In genomic region chr13:34421849-34422475, GRCh38 we compare ENCODE assay signal across 27 cellular contexts.
A peak's percentile ranks its signal among the peaks of the same experiment; 100 is the strongest.
DNase-seq lines count a peak whose midpoint lies in the region; ATAC-seq and TF ChIP-seq lines count a peak whose summit lies in the region.
"Had no signal": no experiment of that assay in that cellular context is flagged by ENCODE, and none has a peak within 500 bp of the region (broad histone marks: within the 10 kb centered on the region; RNA-seq: fewer than 3 reads in every experiment).

No MANE protein-coding gene starts in this region.

- H3K27me3 ChIP-seq in left ventricle myocardium inferior (ENCODE audit: low read depth) (no peaks in the 10 kb centered on the region), suprapubic skin (no peaks in the 10 kb centered on the region)

- POLR2A ChIA-PET in T-cell (lab: Charles Lee): no interaction called here

- CTCF ChIA-PET in T-cell (lab: Charles Lee): no interaction called here

- H3K4me1 Mint-ChIP-seq in T-cell: no peaks in the 10 kb centered on the region
- H3K4me1 Mint-ChIP-seq: B cell had no signal

- no peak overlapping the region for H3K27ac Mint-ChIP-seq in T-cell
- H3K27ac Mint-ChIP-seq: B cell; CD8-positive, alpha-beta T cell had no signal

- no peaks in the 10 kb centered on the region for H3K9me3 ChIP-seq in left ventricle myocardium inferior (replicated peaks)
- H3K9me3 ChIP-seq in suprapubic skin: no peaks in the 10 kb centered on the region

- no peaks in the 10 kb centered on the region for H3K36me3 Mint-ChIP-seq in T-cell
- H3K36me3 Mint-ChIP-seq: CD8-positive, alpha-beta T cell had no signal

- 40% methylated on average over 4 of the region's 4 CpGs for WGBS in suprapubic skin

- intact Hi-C loops in Right ventricle myocardium inferior (cut with DNase I) (no loop called here), left ventricle myocardium inferior (cut with micrococcal nuclease) (no loop called here)

- no peak for TF ChIP-seq EP300 in suprapubic skin (IDR thresholded peaks at IDR 0.05)

- peak; percentile 23 for ATAC-seq in Right ventricle myocardium inferior
- no peak for ATAC-seq in T-cell (replicated peaks in 1 of 4)
- ATAC-seq: CD8-positive, alpha-beta T cell had no signal

- H3K36me3 ChIP-seq in left ventricle myocardium inferior (no peaks in the 10 kb centered on the region), suprapubic skin (no peaks in the 10 kb centered on the region)

- H3K27ac ChIP-seq in left ventricle myocardium inferior (replicated peaks) (no peak overlapping the region), epithelial cell of prostate (peak overlapping the region; percentile 61), suprapubic skin (peak overlapping the region; percentile 57)
- H3K27ac ChIP-seq: 22Rv1, C4-2B, RWPE1, SK-N-MC had no signal

- H3K4me3 ChIP-seq in left ventricle myocardium inferior: no peak overlapping the region
- no peak overlapping the region for H3K4me3 ChIP-seq in suprapubic skin
- H3K4me3 ChIP-seq: SK-N-MC had no signal

- TF ChIP-seq CTCF in left ventricle myocardium inferior (IDR thresholded peaks at IDR 0.05; ENCODE audit: borderline replicate concordance) (no peak), suprapubic skin (IDR thresholded peaks at IDR 0.05) (no peak)

- H3K4me1 ChIP-seq in left ventricle myocardium inferior (peaks cover 4% of the 10 kb centered on the region), suprapubic skin (peaks cover 8% of the 10 kb centered on the region)

- H3K4me3 Mint-ChIP-seq in T-cell: no peak overlapping the region
- H3K4me3 Mint-ChIP-seq: B cell; CD8-positive, alpha-beta T cell had no signal

- peaks cover 0 to 10% (median 0%) of the 10 kb centered on the region in 3 donors for H3K9me3 Mint-ChIP-seq in T-cell

- H3K27me3 Mint-ChIP-seq in T-cell: no peaks in the 10 kb centered on the region
- H3K27me3 Mint-ChIP-seq: B cell had no signal

- no peak for TF ChIP-seq POLR2A in suprapubic skin (IDR thresholded peaks at IDR 0.05)

- no peak for DNase-seq in Right ventricle myocardium inferior (ENCODE audit: missing footprints)
- no peak for DNase-seq in left ventricle myocardium inferior
- no peak for DNase-seq in epithelial cell of prostate (ENCODE audit: low read depth, low spot score)
- peak; percentile 8 for DNase-seq in foreskin melanocyte
- no peak for DNase-seq in suprapubic skin (ENCODE audit: low spot score in 2 of 2)
- DNase-seq in NCI-H2081 treated with DMSO at 0.1 percent for 48 hours (lab: John Stamatoyannopoulos, UW): no peak
- no peak for DNase-seq in stimulated activated CD4-positive, alpha-beta T cell treated with anti-CD3 and anti-CD28 coated beads, Interleukin-4, amount 100 ng/mL, for 1 hour
- no peak for DNase-seq in T-cell
- DNase-seq: Calu3; CD8-positive, alpha-beta T cell; DMS79 treated with DMSO at 0.1 percent for 48 hours; GF-D8; GOT3; HCEC 1CT; IMR-90; KG1; NCI-H1048; NCI-H1417; NCI-H1694 treated with DMSO at 0.1 percent for 48 hours; NCI-H446; NCI-H526 treated with DMSO at 0.1 percent for 48 hours; SIG-M5 had no signal
